ENCODE assay signal across 17 cellular contexts in genomic region chr7:131605280-131605878, GRCh38. TPM values are rescaled to one million over a fixed set of nuclear protein-coding genes. Genes with fewer than 3 reads are reported as not detected.
A peak's percentile ranks its signal among the peaks of the same experiment; 100 is the strongest.
DNase-seq lines count a peak whose midpoint lies in the region; ATAC-seq, FAIRE-seq and TF ChIP-seq lines count a peak whose summit lies in the region.
"Had no signal": no experiment of that assay in that cellular context is flagged by ENCODE, and none has a peak within 500 bp of the region (broad histone marks: within the 10 kb centered on the region; RNA-seq: fewer than 3 reads in every experiment).

No MANE protein-coding gene starts in this region.

- TF ChIP-seq CTCF in CD8-positive, alpha-beta T cell (IDR thresholded peaks at IDR 0.05), result no peak

- H3K9me3 Mint-ChIP-seq in CD8-positive, alpha-beta T cell, result no peaks in the 10 kb centered on the region
- H3K9me3 Mint-ChIP-seq: stimulated activated memory B cell treated with anti-CD40 and anti-IgM and Interleukin-4, amounts not matched to agents 10 μg/mL and 1 μg/mL and 100 μg/mL, for 72 hours had no signal

- CTCF ChIA-PET in CD8-positive, alpha-beta T cell (lab: Charles Lee), result no interaction called here

- no peaks in the 10 kb centered on the region for H3K36me3 Mint-ChIP-seq in CD8-positive, alpha-beta T cell
- H3K36me3 Mint-ChIP-seq: stimulated activated memory B cell treated with anti-CD40 and anti-IgM and Interleukin-4, amounts not matched to agents 10 μg/mL and 1 μg/mL and 100 μg/mL, for 72 hours had no signal

- peaks cover 79% of the 10 kb centered on the region for H3K4me1 ChIP-seq in mesodermal cell (ENCODE audit: control insufficient read depth, insufficient read depth, low read length, poor library complexity, severe bottlenecking)
- H3K4me1 ChIP-seq in CD8-positive, alpha-beta T cell (ENCODE audit: insufficient read depth, low read length), result no peaks in the 10 kb centered on the region
- H3K4me1 ChIP-seq: transverse colon had no signal

- WGBS in mesodermal cell (ENCODE audit: insufficient coverage in 2 of 2), 2 experiments, result 0 to 17% methylated on average over 2 to 6 of the region's 9 CpGs

- peaks cover 25% of the 10 kb centered on the region for H3K27me3 Mint-ChIP-seq in CD8-positive, alpha-beta T cell (ENCODE audit: low read depth)

- no peak overlapping the region for H3K4me3 Mint-ChIP-seq in CD8-positive, alpha-beta T cell
- H3K4me3 Mint-ChIP-seq: stimulated activated memory B cell treated with anti-CD40 and anti-IgM and Interleukin-4, amounts not matched to agents 10 μg/mL and 1 μg/mL and 100 μg/mL, for 72 hours had no signal

- POLR2A ChIA-PET in CD8-positive, alpha-beta T cell (lab: Charles Lee), result no interaction called here

- H3K4me3 ChIP-seq in mesodermal cell (ENCODE audit: extremely low read depth, insufficient read depth, low read length, poor library complexity, severe bottlenecking), result no peak overlapping the region
- H3K4me3 ChIP-seq in CD8-positive, alpha-beta T cell (ENCODE audit: low read depth, low read length), result no peak overlapping the region
- H3K4me3 ChIP-seq: gastrocnemius medialis, transverse colon had no signal

- FAIRE-seq in RCC 7860 (lab: Jason Lieb, UNC), result no peak
- FAIRE-seq: small intestine had no signal

- H3K4me1 Mint-ChIP-seq in CD8-positive, alpha-beta T cell (ENCODE audit: low read depth), result peaks cover 2% of the 10 kb centered on the region
- H3K4me1 Mint-ChIP-seq: stimulated activated memory B cell treated with anti-CD40 and anti-IgM and Interleukin-4, amounts not matched to agents 10 μg/mL and 1 μg/mL and 100 μg/mL, for 72 hours had no signal

- no peaks in the 10 kb centered on the region for H3K9me3 ChIP-seq in mesodermal cell (ENCODE audit: control insufficient read depth, low read length)
- H3K9me3 ChIP-seq in CD8-positive, alpha-beta T cell (ENCODE audit: low read length), result no peaks in the 10 kb centered on the region
- H3K9me3 ChIP-seq: gastrocnemius medialis, transverse colon had no signal

- H3K27me3 ChIP-seq in CD8-positive, alpha-beta T cell (ENCODE audit: insufficient read depth, low read length), result peaks cover 5% of the 10 kb centered on the region
- H3K27me3 ChIP-seq: gastrocnemius medialis had no signal

- intact Hi-C loops in CD8-positive, alpha-beta T cell (cut with DNase I, micrococcal nuclease), result no loop called here

- peak; percentile 53 for ATAC-seq in SK-N-SH treated with all-trans-retinoic acid at 6 μM for 48 hours
- ATAC-seq in CD8-positive, alpha-beta T cell, result no peak
- ATAC-seq: stimulated activated memory B cell treated with anti-CD40 and anti-IgM and Interleukin-4, amounts not matched to agents 10 μg/mL and 1 μg/mL and 100 μg/mL, for 72 hours had no signal

- peak; percentile 97 for DNase-seq in DMS79 treated with DMSO at 0.1 percent for 48 hours (lab: John Stamatoyannopoulos, UW)
- peak; percentile 17 for DNase-seq in NCI-H1105 (lab: John Stamatoyannopoulos, UW)
- no peak for DNase-seq in RCC 7860 (ENCODE audit: low spot score)
- DNase-seq in CD8-positive, alpha-beta T cell, result no peak
- DNase-seq in C1 segment of cervical spinal cord (lab: John Stamatoyannopoulos, UW), result no peak
- no peak for DNase-seq in CD1c-positive myeloid dendritic cell (ENCODE audit: extremely low spot score)
- DNase-seq: activated CD4-positive, alpha-beta T cell treated with anti-CD3 and anti-CD28 coated beads, Interleukin-2, amount 50 U/mL, for 4 hours; activated T-cell treated with anti-CD3 and anti-CD28 coated beads, Interleukin-2, amount 50 U/mL, for 48 hours; gastrocnemius medialis; KG1; NCI-H146; small intestine; transverse colon had no signal

- H3K36me3 ChIP-seq in mesodermal cell (ENCODE audit: control insufficient read depth, insufficient read depth, low read length), result no peaks in the 10 kb centered on the region
- no peaks in the 10 kb centered on the region for H3K36me3 ChIP-seq in CD8-positive, alpha-beta T cell (ENCODE audit: insufficient read depth, low read length)
- H3K36me3 ChIP-seq: gastrocnemius medialis, transverse colon had no signal

- H3K27ac ChIP-seq in mesodermal cell (ENCODE audit: low read depth, low read length, severe bottlenecking), result peak overlapping the region; percentile 89
- no peak overlapping the region for H3K27ac ChIP-seq in CD8-positive, alpha-beta T cell (ENCODE audit: low read depth, low read length)
- H3K27ac ChIP-seq: gastrocnemius medialis, parathyroid adenoma, transverse colon had no signal

- H3K27ac Mint-ChIP-seq in CD8-positive, alpha-beta T cell, result no peak overlapping the region
- H3K27ac Mint-ChIP-seq: stimulated activated memory B cell treated with anti-CD40 and anti-IgM and Interleukin-4, amounts not matched to agents 10 μg/mL and 1 μg/mL and 100 μg/mL, for 72 hours had no signal

TF ChIP-seq in SK-N-SH treated with all-trans-retinoic acid at 6 μM for 48 hours, 23 proteins besides CTCF, POLR2A, EP300 and RAD21:
- TF ChIP-seq ISL1 (CRISPR knock-in tag; IDR thresholded peaks at IDR 0.05) (peak; percentile 90), SNAI2 (CRISPR knock-in tag; IDR thresholded peaks at IDR 0.05) (no peak; the same call in 1 of the 2 replicates), ZNF8 (CRISPR knock-in tag; IDR thresholded peaks at IDR 0.05) (no peak), ZFP30 (CRISPR knock-in tag; IDR thresholded peaks at IDR 0.05) (no peak), POU6F1 (CRISPR knock-in tag; IDR thresholded peaks at IDR 0.05; ENCODE audit: borderline replicate concordance, low read depth) (no peak), ZNF70 (CRISPR knock-in tag; IDR thresholded peaks at IDR 0.05) (no peak), ZFP3 (CRISPR knock-in tag; IDR thresholded peaks at IDR 0.05) (no peak)
TF ChIP-seq in SK-N-SH treated with all-trans-retinoic acid at 6 μM for 48 hours: peak in this region for 1.

RNA-seq across cellular contexts. Expression of gene PODXL, which starts 49.0 kb away (rescaled TPM):
- polyA plus RNA-seq in mesodermal cell (2013, experiment 1 of 2), result 209 TPM
- polyA plus RNA-seq in mesodermal cell (2013, experiment 2 of 2), result 222 TPM
- under 1 TPM; 0.35 to 0.86 TPM for total RNA-seq in CD8-positive, alpha-beta T cell

Comparison
In these comparisons a context has a peak if more than half of its experiments do, and no peak if none do; other contexts are left out.
1. DNase-seq: peak in DMS79 treated with DMSO at 0.1 percent for 48 hours (single experiment) and NCI-H1105 (single experiment); none in RCC 7860 (single experiment), CD8-positive, alpha-beta T cell (0 of 7), C1 segment of cervical spinal cord (0 of 14) and CD1c-positive myeloid dendritic cell (single experiment).